2 cellular contexts compared by ENCODE assay signal in genomic region chr1:182061597-182061996, GRCh38.
TF ChIP-seq lines count a peak whose summit lies in the region.

Gene ZNF648 (minus strand): TSS chr1:182061712. CDS start chr1:182058010, 3,702 bp downstream.

TF ChIP-seq in A549, 52 proteins besides CTCF, POLR2A, EP300 and RAD21 (continued from another document):
- TF ChIP-seq, protein P1, sequence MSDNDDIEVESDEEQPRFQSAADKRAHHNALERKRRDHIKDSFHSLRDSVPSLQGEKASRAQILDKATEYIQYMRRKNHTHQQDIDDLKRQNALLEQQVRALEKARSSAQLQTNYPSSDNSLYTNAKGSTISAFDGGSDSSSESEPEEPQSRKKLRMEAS (IDR thresholded peaks at IDR 0.05) = no peak
- TF ChIP-seq ZSCAN20 (CRISPR knock-in tag; IDR thresholded peaks at IDR 0.05) = no peak
- TF ChIP-seq FOSB (CRISPR knock-in tag; IDR thresholded peaks at IDR 0.05) = no peak
- TF ChIP-seq TP53 (CRISPR knock-in tag; IDR thresholded peaks at IDR 0.05) = no peak
- no peak for TF ChIP-seq EHF (CRISPR knock-in tag; IDR thresholded peaks at IDR 0.05)
- TF ChIP-seq USF2 (IDR thresholded peaks at IDR 0.05) = no peak
- no peak for TF ChIP-seq EHMT2 (IDR thresholded peaks at IDR 0.05; ENCODE audit: low read depth)
- TF ChIP-seq E2F6 (IDR thresholded peaks at IDR 0.05; ENCODE audit: borderline replicate concordance, low read depth) = no peak
- TF ChIP-seq, protein P2, sequence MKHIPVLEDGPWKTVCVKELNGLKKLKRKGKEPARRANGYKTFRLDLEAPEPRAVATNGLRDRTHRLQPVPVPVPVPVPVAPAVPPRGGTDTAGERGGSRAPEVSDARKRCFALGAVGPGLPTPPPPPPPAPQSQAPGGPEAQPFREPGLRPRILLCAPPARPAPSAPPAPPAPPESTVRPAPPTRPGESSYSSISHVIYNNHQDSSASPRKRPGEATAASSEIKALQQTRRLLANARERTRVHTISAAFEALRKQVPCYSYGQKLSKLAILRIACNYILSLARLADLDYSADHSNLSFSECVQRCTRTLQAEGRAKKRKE (CRISPR knock-in tag; IDR thresholded peaks at IDR 0.05; ENCODE audit: low read depth) = no peak
- no peak for TF ChIP-seq NPAS2 (CRISPR knock-in tag; IDR thresholded peaks at IDR 0.05; ENCODE audit: borderline replicate concordance)
- no peak for TF ChIP-seq GATA3 (IDR thresholded peaks at IDR 0.05; ENCODE audit: borderline replicate concordance)
- no peak for TF ChIP-seq MYC (IDR thresholded peaks at IDR 0.05; ENCODE audit: borderline replicate concordance, low read length)
- TF ChIP-seq FOSL2 (IDR thresholded peaks at IDR 0.05) = no peak
- no peak for TF ChIP-seq FOSL2 (CRISPR knock-in tag; IDR thresholded peaks at IDR 0.05)
- TF ChIP-seq HEYL (CRISPR knock-in tag; IDR thresholded peaks at IDR 0.05) = no peak
- no peak for TF ChIP-seq HOXB5 (CRISPR knock-in tag; IDR thresholded peaks at IDR 0.05)
TF ChIP-seq in A549: peak in this region for 0.

TF ChIP-seq in HCT116, 20 proteins besides CTCF, POLR2A, EP300 and RAD21 (continued from another document):
- 0 out of 2 replicates have a peak, but pooled peaks have one; percentile 15 for TF ChIP-seq POLR2AphosphoS5 (IDR thresholded peaks at IDR 0.05; ENCODE audit: low read depth, low read length)
